Comparison of ENCODE assay signal across 18 cellular contexts in the genomic region with DNA sequence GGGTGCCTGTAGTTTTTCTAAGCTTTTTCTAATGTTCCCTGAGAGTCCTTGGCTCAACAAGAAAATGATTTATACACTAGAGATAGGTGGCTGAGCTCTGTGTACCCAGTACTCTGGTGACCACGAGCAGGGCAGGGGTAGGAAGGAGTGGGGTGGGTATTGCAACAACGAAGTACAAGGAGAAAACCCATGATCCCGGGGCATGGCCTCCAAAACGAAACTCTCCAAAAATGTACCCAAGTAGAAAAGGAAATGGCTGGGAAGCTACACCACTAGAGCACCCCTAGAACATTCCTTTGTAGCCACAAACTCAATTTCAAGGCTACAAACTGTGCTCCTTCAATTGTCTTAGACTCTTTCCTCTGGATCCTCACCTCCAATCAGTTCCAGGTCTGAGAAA.
A peak's percentile ranks its signal among the peaks of the same experiment; 100 is the strongest.
DNase-seq lines count a peak whose midpoint lies in the region; ATAC-seq and TF ChIP-seq lines count a peak whose summit lies in the region.
"Had no signal": no experiment of that assay in that cellular context is flagged by ENCODE, and none has a peak within 500 bp of the region (broad histone marks: within the 10 kb centered on the region; RNA-seq: fewer than 3 reads in every experiment).

No MANE protein-coding gene starts in this region.

- H3K36me3 Mint-ChIP-seq in HFFc6 (ENCODE audit: low read depth): peaks cover 90% of the 10 kb centered on the region
- H3K36me3 Mint-ChIP-seq in stimulated activated memory B cell treated with anti-CD40 and anti-IgM and Interleukin-4, amounts not matched to agents 10 μg/mL and 1 μg/mL and 100 μg/mL, for 72 hours: no peaks in the 10 kb centered on the region

- peak; percentile 31 for ATAC-seq in stimulated activated memory B cell treated with anti-CD40 and anti-IgM and Interleukin-4, amounts not matched to agents 10 μg/mL and 1 μg/mL and 100 μg/mL, for 72 hours
- ATAC-seq in sciatic nerve: no peak
- ATAC-seq: GM23338, Right ventricle myocardium inferior had no signal

- peaks cover 36% of the 10 kb centered on the region for H3K27me3 Mint-ChIP-seq in HFFc6 (ENCODE audit: insufficient read depth)
- no peaks in the 10 kb centered on the region for H3K27me3 Mint-ChIP-seq in stimulated activated memory B cell treated with anti-CD40 and anti-IgM and Interleukin-4, amounts not matched to agents 10 μg/mL and 1 μg/mL and 100 μg/mL, for 72 hours
- H3K27me3 Mint-ChIP-seq: CD4-positive, alpha-beta T cell had no signal

- H3K4me1 Mint-ChIP-seq in HFFc6 (ENCODE audit: low read depth): peaks cover 81% of the 10 kb centered on the region
- H3K4me1 Mint-ChIP-seq in stimulated activated memory B cell treated with anti-CD40 and anti-IgM and Interleukin-4, amounts not matched to agents 10 μg/mL and 1 μg/mL and 100 μg/mL, for 72 hours: no peaks in the 10 kb centered on the region

- H3K9me3 Mint-ChIP-seq in HFFc6: peaks cover 5% of the 10 kb centered on the region; the same call in 1 of the 2 replicates
- no peaks in the 10 kb centered on the region for H3K9me3 Mint-ChIP-seq in stimulated activated memory B cell treated with anti-CD40 and anti-IgM and Interleukin-4, amounts not matched to agents 10 μg/mL and 1 μg/mL and 100 μg/mL, for 72 hours
- H3K9me3 Mint-ChIP-seq: CD4-positive, alpha-beta T cell; GM23338 had no signal

- TF ChIP-seq CTCF in HFFc6 (IDR thresholded peaks at IDR 0.05): no peak

- intact Hi-C loops in sciatic nerve (cut with DNase I): no loop called here

- peak overlapping the region; percentile 47; the same call in 1 of the 2 replicates for H3K4me3 Mint-ChIP-seq in HFFc6
- no peak overlapping the region for H3K4me3 Mint-ChIP-seq in stimulated activated memory B cell treated with anti-CD40 and anti-IgM and Interleukin-4, amounts not matched to agents 10 μg/mL and 1 μg/mL and 100 μg/mL, for 72 hours
- H3K4me3 Mint-ChIP-seq: CD4-positive, alpha-beta T cell; GM23338 had no signal

- DNase-seq in HFFc6 (no peak), amniotic epithelial cell (ENCODE audit: low read depth) (peak; percentile 55), iris pigment epithelial cell (ENCODE audit: low read depth) (peak; percentile 55), NCI-H1417 treated with DMSO at 0.1 percent for 48 hours (lab: John Stamatoyannopoulos, UW) (no peak), sciatic nerve (ENCODE audit: low spot score) (no peak)
- no peak for DNase-seq in activated CD4-positive, alpha-beta T cell treated with anti-CD3 and anti-CD28 coated beads, Interleukin-2, amount 50 U/mL, for 4 hours
- DNase-seq: Caco-2; CD4-positive, alpha-beta T cell; DMS153; GDM1; HCEC 1CT; KBM-7; NCI-H1092 treated with DMSO at 0.1 percent for 48 hours; NCI-H510A; NCI-H774 had no signal

- H3K27ac Mint-ChIP-seq in HFFc6: peak overlapping the region; percentile 80
- no peak overlapping the region for H3K27ac Mint-ChIP-seq in stimulated activated memory B cell treated with anti-CD40 and anti-IgM and Interleukin-4, amounts not matched to agents 10 μg/mL and 1 μg/mL and 100 μg/mL, for 72 hours
- H3K27ac Mint-ChIP-seq: CD4-positive, alpha-beta T cell had no signal

Comparison
In these comparisons a context has a peak if more than half of its experiments do, and no peak if none do; other contexts are left out.
1. DNase-seq: peak in amniotic epithelial cell (single experiment) and iris pigment epithelial cell (single experiment); none in HFFc6 (single experiment), NCI-H1417 treated with DMSO at 0.1 percent for 48 hours (single experiment), sciatic nerve (single experiment) and activated CD4-positive, alpha-beta T cell treated with anti-CD3 and anti-CD28 coated beads, Interleukin-2, amount 50 U/mL, for 4 hours (0 of 2).